Comparison of ENCODE assay signal across 9 cellular contexts in genomic region chr2:217797661-217798069, GRCh38.
DNase-seq lines count a peak whose midpoint lies in the region; ATAC-seq and TF ChIP-seq lines count a peak whose summit lies in the region.
"Had no signal": no experiment of that assay in that cellular context is flagged by ENCODE, and none has a peak within 500 bp of the region (broad histone marks: within the 10 kb centered on the region; RNA-seq: fewer than 3 reads in every experiment).

No MANE protein-coding gene starts in this region.

- TF ChIP-seq POLR2A in heart left ventricle (IDR thresholded peaks at IDR 0.05) (no peak), gastrocnemius medialis (IDR thresholded peaks at IDR 0.05) (no peak)

- intact Hi-C loops in heart left ventricle (cut with DNase I) = no loop called here
- intact Hi-C loops in gastrocnemius medialis (cut with DNase I; ENCODE audit: low total_unique reads) = loop anchor here (5.0 kb wide), 1 partner anchor 35 kb away; no protein-coding TSS in a partner anchor

- no peaks in the 10 kb centered on the region for H3K9me3 ChIP-seq in heart left ventricle
- H3K9me3 ChIP-seq in gastrocnemius medialis = no peaks in the 10 kb centered on the region
- H3K9me3 ChIP-seq: SJSA1 had no signal

- TF ChIP-seq CTCF in heart left ventricle (IDR thresholded peaks at IDR 0.05) (no peak), gastrocnemius medialis (IDR thresholded peaks at IDR 0.05 in 4 of 5, conservative IDR thresholded peaks at IDR 0.05 in 1 of 5) (no peak)

- H3K27ac ChIP-seq in heart left ventricle = peak overlapping the region in 8 of 12 donors; percentile 10 to 77 (median 38)
- peak overlapping the region; percentile 73 to 83 (median 81) for H3K27ac ChIP-seq in gastrocnemius medialis
- H3K27ac ChIP-seq: SJSA1 had no signal

- in situ Hi-C loops in gastrocnemius medialis (cut with MboI; ENCODE audit: low sequenced_read_pairs in 4 of 4) = no loop called here

- H3K4me3 ChIP-seq in heart left ventricle = no peak overlapping the region
- no peak overlapping the region for H3K4me3 ChIP-seq in gastrocnemius medialis
- H3K4me3 ChIP-seq: SJSA1 had no signal

- H3K4me1 ChIP-seq in heart left ventricle (peaks cover 3 to 93% (median 48%) of the 10 kb centered on the region in 12 donors), gastrocnemius medialis (peaks cover 7 to 38% of the 10 kb centered on the region in 2 donors)
- H3K4me1 ChIP-seq: SJSA1 had no signal

- WGBS in heart left ventricle, 4 donors = 43 to 60% (median 53%) methylated on average over 4 to 8 of the region's 8 CpGs

- DNase-seq in HT-29 (ENCODE audit: low spot score) (peak; percentile 19), NCI-H345 treated with DMSO at 0.1 percent for 48 hours (lab: John Stamatoyannopoulos, UW; ENCODE audit: unreplicated experiment) (peak; percentile 76), heart left ventricle (peak in 3 of 5 donors; percentile 66 to 71 (median 66)), gastrocnemius medialis (peak; percentile 81 to 96), NCI-H446 treated with DMSO at 0.1 percent for 48 hours (lab: John Stamatoyannopoulos, UW) (no peak), NCI-H2081 treated with DMSO at 0.1 percent for 48 hours (lab: John Stamatoyannopoulos, UW) (no peak)

- H3K36me3 ChIP-seq in heart left ventricle (peaks cover 0 to 41% (median 36%) of the 10 kb centered on the region in 9 donors), gastrocnemius medialis (peaks cover 0 to 14% of the 10 kb centered on the region in 2 donors)
- H3K36me3 ChIP-seq: SJSA1 had no signal

- ATAC-seq in heart left ventricle (peak; percentile 11 to 22 (median 16)), gastrocnemius medialis (peak; percentile 69 to 70), GM21526 (IDR thresholded peaks at IDR 0.05; ENCODE audit: low FRiP score, unreplicated experiment) (no peak), GM19452 (IDR thresholded peaks at IDR 0.05; ENCODE audit: unreplicated experiment) (no peak)

- H3K27me3 ChIP-seq in heart left ventricle = no peaks in the 10 kb centered on the region
- H3K27me3 ChIP-seq in gastrocnemius medialis = no peaks in the 10 kb centered on the region
- H3K27me3 ChIP-seq: SJSA1 had no signal

Comparison
In these comparisons a context has a peak if more than half of its experiments do, and no peak if none do; other contexts are left out.
1. DNase-seq: peak in HT-29 (single experiment), NCI-H345 treated with DMSO at 0.1 percent for 48 hours (single experiment), heart left ventricle (3 of 5) and gastrocnemius medialis (2 of 2); none in NCI-H446 treated with DMSO at 0.1 percent for 48 hours (single experiment) and NCI-H2081 treated with DMSO at 0.1 percent for 48 hours (single experiment).
2. ATAC-seq: peak in heart left ventricle (4 of 4) and gastrocnemius medialis (2 of 2); none in GM21526 (single experiment) and GM19452 (single experiment).